In the genomic region with DNA sequence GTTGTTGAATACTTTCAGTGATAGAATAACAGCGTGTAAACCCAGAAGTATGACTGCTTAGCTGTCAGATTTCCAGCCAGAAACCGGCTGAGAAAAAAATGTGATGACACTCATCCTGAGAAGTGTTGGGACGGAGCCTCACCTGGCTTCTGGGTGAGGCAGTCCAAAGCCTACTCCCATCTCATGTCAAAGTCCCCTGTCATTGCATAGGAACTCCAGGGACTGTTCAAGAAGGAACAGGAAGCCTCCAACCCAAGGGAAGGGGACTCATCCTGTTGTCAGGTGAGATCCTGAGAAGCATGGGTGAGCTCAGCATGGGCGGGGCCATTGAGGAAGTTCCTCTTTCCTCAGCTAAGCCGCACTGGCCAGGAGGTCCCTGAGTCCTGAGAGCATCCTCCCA, we compare ENCODE assay signal across 1 cellular context.
TF ChIP-seq lines count a peak whose summit lies in the region.

No MANE protein-coding gene starts in this region.

TF ChIP-seq in GM23338, 12 proteins besides CTCF, POLR2A, EP300 and RAD21 (continued from another document):
- TF ChIP-seq, protein P1, sequence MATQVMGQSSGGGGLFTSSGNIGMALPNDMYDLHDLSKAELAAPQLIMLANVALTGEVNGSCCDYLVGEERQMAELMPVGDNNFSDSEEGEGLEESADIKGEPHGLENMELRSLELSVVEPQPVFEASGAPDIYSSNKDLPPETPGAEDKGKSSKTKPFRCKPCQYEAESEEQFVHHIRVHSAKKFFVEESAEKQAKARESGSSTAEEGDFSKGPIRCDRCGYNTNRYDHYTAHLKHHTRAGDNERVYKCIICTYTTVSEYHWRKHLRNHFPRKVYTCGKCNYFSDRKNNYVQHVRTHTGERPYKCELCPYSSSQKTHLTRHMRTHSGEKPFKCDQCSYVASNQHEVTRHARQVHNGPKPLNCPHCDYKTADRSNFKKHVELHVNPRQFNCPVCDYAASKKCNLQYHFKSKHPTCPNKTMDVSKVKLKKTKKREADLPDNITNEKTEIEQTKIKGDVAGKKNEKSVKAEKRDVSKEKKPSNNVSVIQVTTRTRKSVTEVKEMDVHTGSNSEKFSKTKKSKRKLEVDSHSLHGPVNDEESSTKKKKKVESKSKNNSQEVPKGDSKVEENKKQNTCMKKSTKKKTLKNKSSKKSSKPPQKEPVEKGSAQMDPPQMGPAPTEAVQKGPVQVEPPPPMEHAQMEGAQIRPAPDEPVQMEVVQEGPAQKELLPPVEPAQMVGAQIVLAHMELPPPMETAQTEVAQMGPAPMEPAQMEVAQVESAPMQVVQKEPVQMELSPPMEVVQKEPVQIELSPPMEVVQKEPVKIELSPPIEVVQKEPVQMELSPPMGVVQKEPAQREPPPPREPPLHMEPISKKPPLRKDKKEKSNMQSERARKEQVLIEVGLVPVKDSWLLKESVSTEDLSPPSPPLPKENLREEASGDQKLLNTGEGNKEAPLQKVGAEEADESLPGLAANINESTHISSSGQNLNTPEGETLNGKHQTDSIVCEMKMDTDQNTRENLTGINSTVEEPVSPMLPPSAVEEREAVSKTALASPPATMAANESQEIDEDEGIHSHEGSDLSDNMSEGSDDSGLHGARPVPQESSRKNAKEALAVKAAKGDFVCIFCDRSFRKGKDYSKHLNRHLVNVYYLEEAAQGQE (IDR thresholded peaks at IDR 0.05; ENCODE audit: unreplicated experiment) = no peak
- TF ChIP-seq JUNB (IDR thresholded peaks at IDR 0.05; ENCODE audit: unreplicated experiment) = no peak
- no peak for TF ChIP-seq NANOG (IDR thresholded peaks at IDR 0.05; ENCODE audit: borderline replicate concordance)
- TF ChIP-seq EZH2phosphoT487 (IDR thresholded peaks at IDR 0.05; ENCODE audit: unreplicated experiment) = no peak
- no peak for TF ChIP-seq EZH2 (IDR thresholded peaks at IDR 0.05; ENCODE audit: low read depth, unreplicated experiment)
- TF ChIP-seq, protein P2, sequence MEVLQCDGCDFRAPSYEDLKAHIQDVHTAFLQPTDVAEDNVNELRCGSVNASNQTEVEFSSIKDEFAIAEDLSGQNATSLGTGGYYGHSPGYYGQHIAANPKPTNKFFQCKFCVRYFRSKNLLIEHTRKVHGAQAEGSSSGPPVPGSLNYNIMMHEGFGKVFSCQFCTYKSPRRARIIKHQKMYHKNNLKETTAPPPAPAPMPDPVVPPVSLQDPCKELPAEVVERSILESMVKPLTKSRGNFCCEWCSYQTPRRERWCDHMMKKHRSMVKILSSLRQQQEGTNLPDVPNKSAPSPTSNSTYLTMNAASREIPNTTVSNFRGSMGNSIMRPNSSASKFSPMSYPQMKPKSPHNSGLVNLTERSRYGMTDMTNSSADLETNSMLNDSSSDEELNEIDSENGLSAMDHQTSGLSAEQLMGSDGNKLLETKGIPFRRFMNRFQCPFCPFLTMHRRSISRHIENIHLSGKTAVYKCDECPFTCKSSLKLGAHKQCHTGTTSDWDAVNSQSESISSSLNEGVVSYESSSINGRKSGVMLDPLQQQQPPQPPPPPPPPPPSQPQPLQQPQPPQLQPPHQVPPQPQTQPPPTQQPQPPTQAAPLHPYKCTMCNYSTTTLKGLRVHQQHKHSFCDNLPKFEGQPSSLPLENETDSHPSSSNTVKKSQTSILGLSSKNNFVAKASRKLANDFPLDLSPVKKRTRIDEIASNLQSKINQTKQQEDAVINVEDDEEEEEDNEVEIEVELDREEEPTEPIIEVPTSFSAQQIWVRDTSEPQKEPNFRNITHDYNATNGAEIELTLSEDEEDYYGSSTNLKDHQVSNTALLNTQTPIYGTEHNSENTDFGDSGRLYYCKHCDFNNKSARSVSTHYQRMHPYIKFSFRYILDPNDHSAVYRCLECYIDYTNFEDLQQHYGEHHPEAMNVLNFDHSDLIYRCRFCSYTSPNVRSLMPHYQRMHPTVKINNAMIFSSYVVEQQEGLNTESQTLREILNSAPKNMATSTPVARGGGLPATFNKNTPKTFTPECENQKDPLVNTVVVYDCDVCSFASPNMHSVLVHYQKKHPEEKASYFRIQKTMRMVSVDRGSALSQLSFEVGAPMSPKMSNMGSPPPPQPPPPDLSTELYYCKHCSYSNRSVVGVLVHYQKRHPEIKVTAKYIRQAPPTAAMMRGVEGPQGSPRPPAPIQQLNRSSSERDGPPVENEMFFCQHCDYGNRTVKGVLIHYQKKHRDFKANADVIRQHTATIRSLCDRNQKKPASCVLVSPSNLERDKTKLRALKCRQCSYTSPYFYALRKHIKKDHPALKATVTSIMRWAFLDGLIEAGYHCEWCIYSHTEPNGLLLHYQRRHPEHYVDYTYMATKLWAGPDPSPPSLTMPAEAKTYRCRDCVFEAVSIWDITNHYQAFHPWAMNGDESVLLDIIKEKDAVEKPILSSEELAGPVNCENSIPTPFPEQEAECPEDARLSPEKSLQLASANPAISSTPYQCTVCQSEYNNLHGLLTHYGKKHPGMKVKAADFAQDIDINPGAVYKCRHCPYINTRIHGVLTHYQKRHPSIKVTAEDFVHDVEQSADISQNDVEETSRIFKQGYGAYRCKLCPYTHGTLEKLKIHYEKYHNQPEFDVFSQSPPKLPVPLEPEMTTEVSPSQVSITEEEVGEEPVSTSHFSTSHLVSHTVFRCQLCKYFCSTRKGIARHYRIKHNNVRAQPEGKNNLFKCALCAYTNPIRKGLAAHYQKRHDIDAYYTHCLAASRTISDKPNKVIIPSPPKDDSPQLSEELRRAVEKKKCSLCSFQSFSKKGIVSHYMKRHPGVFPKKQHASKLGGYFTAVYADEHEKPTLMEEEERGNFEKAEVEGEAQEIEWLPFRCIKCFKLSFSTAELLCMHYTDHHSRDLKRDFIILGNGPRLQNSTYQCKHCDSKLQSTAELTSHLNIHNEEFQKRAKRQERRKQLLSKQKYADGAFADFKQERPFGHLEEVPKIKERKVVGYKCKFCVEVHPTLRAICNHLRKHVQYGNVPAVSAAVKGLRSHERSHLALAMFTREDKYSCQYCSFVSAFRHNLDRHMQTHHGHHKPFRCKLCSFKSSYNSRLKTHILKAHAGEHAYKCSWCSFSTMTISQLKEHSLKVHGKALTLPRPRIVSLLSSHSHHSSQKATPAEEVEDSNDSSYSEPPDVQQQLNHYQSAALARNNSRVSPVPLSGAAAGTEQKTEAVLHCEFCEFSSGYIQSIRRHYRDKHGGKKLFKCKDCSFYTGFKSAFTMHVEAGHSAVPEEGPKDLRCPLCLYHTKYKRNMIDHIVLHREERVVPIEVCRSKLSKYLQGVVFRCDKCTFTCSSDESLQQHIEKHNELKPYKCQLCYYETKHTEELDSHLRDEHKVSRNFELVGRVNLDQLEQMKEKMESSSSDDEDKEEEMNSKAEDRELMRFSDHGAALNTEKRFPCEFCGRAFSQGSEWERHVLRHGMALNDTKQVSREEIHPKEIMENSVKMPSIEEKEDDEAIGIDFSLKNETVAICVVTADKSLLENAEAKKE (CRISPR knock-in tag; IDR thresholded peaks at IDR 0.05) = no peak
TF ChIP-seq in GM23338: peak in this region for 0.
